Comparison of ENCODE assay signal across 9 cellular contexts in genomic region chr17:63447688-63448005, GRCh38. TPM values are rescaled to one million over a fixed set of nuclear protein-coding genes. Genes with fewer than 3 reads are reported as not detected.
A peak's percentile ranks its signal among the peaks of the same experiment; 100 is the strongest.
DNase-seq lines count a peak whose midpoint lies in the region; ATAC-seq and TF ChIP-seq lines count a peak whose summit lies in the region.
"Had no signal": no experiment of that assay in that cellular context is flagged by ENCODE, and none has a peak within 500 bp of the region (broad histone marks: within the 10 kb centered on the region; RNA-seq: fewer than 3 reads in every experiment).

No MANE protein-coding gene starts in this region.

- H3K4me3 ChIP-seq in heart right ventricle (peak overlapping the region in 2 of 10 donors; percentile 64 to 70), left lung (peak overlapping the region in 1 of 2 donors; percentile 68), upper lobe of left lung (no peak overlapping the region)

- 40 to 47% methylated on average over 7 of the region's 7 CpGs for WGBS in heart right ventricle, 2 donors
- whole genome bisulfite sequencing in upper lobe of left lung, 2 donors = 18% methylated on average over 6 to 7 of the region's 7 CpGs

- peaks cover 5% of the 10 kb centered on the region for H3K4me1 Mint-ChIP-seq in activated T-helper 17 cell treated with anti-CD3 and anti-CD28 coated beads, Interleukin-2, amount 50 U/mL, for 72 hours

- H3K9me3 ChIP-seq in heart right ventricle (no peaks in the 10 kb centered on the region), left lung (no peaks in the 10 kb centered on the region), upper lobe of left lung (no peaks in the 10 kb centered on the region)

- H3K27me3 ChIP-seq in heart right ventricle (no peaks in the 10 kb centered on the region), left lung (peaks cover 0 to 25% of the 10 kb centered on the region in 2 donors), upper lobe of left lung (no peaks in the 10 kb centered on the region)

- intact Hi-C loops in heart right ventricle (cut with DNase I) (loop anchor here in 1 of 10 donors (2.0 kb wide), 1 partner anchor 27 kb away; no protein-coding TSS in a partner anchor), cardiac septum (cut with DNase I) (no loop called here), left lung (cut with DNase I) (no loop called here)

- no peaks in the 10 kb centered on the region for H3K36me3 Mint-ChIP-seq in activated T-helper 17 cell treated with anti-CD3 and anti-CD28 coated beads, Interleukin-2, amount 50 U/mL, for 72 hours (ENCODE audit: low read depth)

- H3K27ac ChIP-seq in heart right ventricle (peak overlapping the region; percentile 2 to 97 (median 90)), left lung (peak overlapping the region; percentile 90 to 95), upper lobe of left lung (peak overlapping the region; percentile 88 to 97 (median 96))

- no peak for TF ChIP-seq EP300 in upper lobe of left lung (IDR thresholded peaks at IDR 0.05)

- ATAC-seq in heart right ventricle (peak in 4 of 8 donors; percentile 9 to 60 (median 21)), left lung (peak; percentile 19), upper lobe of left lung (ENCODE audit: low FRiP score in 2 of 2) (no peak), GM19351 (IDR thresholded peaks at IDR 0.05; ENCODE audit: unreplicated experiment) (no peak)
- no peak for ATAC-seq in activated T-helper 17 cell treated with anti-CD3 and anti-CD28 coated beads, Interleukin-2, amount 50 U/mL, for 72 hours (replicated peaks)

- H3K4me1 ChIP-seq in heart right ventricle (peaks cover 15 to 82% (median 56%) of the 10 kb centered on the region in 9 donors), left lung (peaks cover 10 to 54% of the 10 kb centered on the region in 2 donors), upper lobe of left lung (peaks cover 42 to 69% (median 45%) of the 10 kb centered on the region in 4 donors)

- no peak for TF ChIP-seq CTCF in heart right ventricle (IDR thresholded peaks at IDR 0.05)
- no peak for TF ChIP-seq CTCF in left lung (IDR thresholded peaks at IDR 0.05)
- TF ChIP-seq CTCF in upper lobe of left lung (IDR thresholded peaks at IDR 0.05) = no peak

- no peaks in the 10 kb centered on the region for H3K36me3 ChIP-seq in heart right ventricle
- no peaks in the 10 kb centered on the region for H3K36me3 ChIP-seq in left lung
- H3K36me3 ChIP-seq in upper lobe of left lung = no peaks in the 10 kb centered on the region

- peak overlapping the region; percentile 79 for H3K4me3 Mint-ChIP-seq in activated T-helper 17 cell treated with anti-CD3 and anti-CD28 coated beads, Interleukin-2, amount 50 U/mL, for 72 hours

- no peak for DNase-seq in heart right ventricle
- DNase-seq in cardiac septum (ENCODE audit: low spot score) = no peak
- peak in 1 of 2 donors; percentile 49 for DNase-seq in left lung
- DNase-seq in upper lobe of left lung = no peak
- no peak for DNase-seq in SKM-1 treated with dmso at 0.1 percent for 144 hours (lab: John Stamatoyannopoulos, UW; ENCODE audit: unreplicated experiment)
- DNase-seq in AG08396 (ENCODE audit: low spot score) = no peak
- DNase-seq: occipital lobe had no signal

- no peaks in the 10 kb centered on the region for H3K27me3 Mint-ChIP-seq in activated T-helper 17 cell treated with anti-CD3 and anti-CD28 coated beads, Interleukin-2, amount 50 U/mL, for 72 hours

- no peaks in the 10 kb centered on the region for H3K9me3 Mint-ChIP-seq in activated T-helper 17 cell treated with anti-CD3 and anti-CD28 coated beads, Interleukin-2, amount 50 U/mL, for 72 hours

- H3K27ac Mint-ChIP-seq in activated T-helper 17 cell treated with anti-CD3 and anti-CD28 coated beads, Interleukin-2, amount 50 U/mL, for 72 hours = peak overlapping the region; percentile 89

- no peak for TF ChIP-seq POLR2A in upper lobe of left lung (IDR thresholded peaks at IDR 0.05)

RNA-seq across cellular contexts. Expression of gene CYB561, which starts 1.5 kb away (rescaled TPM):
- total RNA-seq in heart right ventricle = 10 to 100 TPM in 4 of 10 donors, 1 to 10 TPM in 6; 5.5 to 22.8 (median 8.5) TPM
- 10 to 100 TPM in 1 of 2 donors, 1 to 10 TPM in 1; 7.8 to 12.2 TPM for polyA plus RNA-seq in heart right ventricle
- 6.8 TPM for total RNA-seq in cardiac septum
- 10 to 100 TPM in 1 of 2 donors, 1 to 10 TPM in 1; 6.7 to 10.8 TPM for total RNA-seq in activated T-helper 17 cell treated with anti-CD3 and anti-CD28 coated beads, Interleukin-2, amount 50 U/mL, for 72 hours
- total RNA-seq in left lung = 10 to 100 TPM; 70.7 to 76.4 TPM
- total RNA-seq in upper lobe of left lung = 100 to 1,000 TPM in 1 of 6 donors, 10 to 100 TPM in 5; 53.7 to 124 (median 64.4) TPM

RNA-seq across cellular contexts. Expression of gene ACE, which starts 29.2 kb away (rescaled TPM):
- total RNA-seq in heart right ventricle (10 to 100 TPM in 9 of 10 donors, 1 to 10 TPM in 1; 2.0 to 25.8 (median 13.2) TPM), cardiac septum (11.6 TPM), left lung (10 to 100 TPM; 51.2 to 68.9 TPM), upper lobe of left lung (10 to 100 TPM; 21.1 to 90.6 (median 65.1) TPM)
- polyA plus RNA-seq in heart right ventricle = 10 to 100 TPM in 1 of 2 donors, 1 to 10 TPM in 1; 3.0 to 10.1 TPM
- total RNA-seq in activated T-helper 17 cell treated with anti-CD3 and anti-CD28 coated beads, Interleukin-2, amount 50 U/mL, for 72 hours = 1 to 10 TPM in 1 of 2 donors, under 1 TPM in 1; 0.61 to 1.4 TPM
